Comparison of ENCODE assay signal across 20 cellular contexts in the genomic region with DNA sequence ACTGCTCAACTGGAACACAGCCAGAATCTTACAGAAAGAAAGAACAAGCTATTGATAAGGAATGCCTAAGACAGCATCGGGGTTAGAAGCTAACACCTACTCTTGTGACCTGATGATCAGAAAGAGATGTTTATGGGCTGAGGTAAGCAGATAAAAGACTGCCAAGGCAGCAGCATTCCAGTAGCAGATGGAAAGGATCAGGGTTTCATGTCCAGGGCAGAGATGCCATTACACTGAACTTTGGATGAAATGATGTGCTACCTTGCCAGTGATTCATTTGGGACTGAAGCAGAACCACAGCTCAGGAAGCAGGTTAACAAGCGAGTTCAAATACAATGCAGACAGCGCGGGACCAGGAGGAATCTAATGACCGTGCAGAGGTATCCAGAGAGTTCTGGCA. TPM values are rescaled to one million over a fixed set of nuclear protein-coding genes. Genes with fewer than 3 reads are reported as not detected.
"Had no signal": no experiment of that assay in that cellular context is flagged by ENCODE, and none has a peak within 500 bp of the region (broad histone marks: within the 10 kb centered on the region; RNA-seq: fewer than 3 reads in every experiment).

No MANE protein-coding gene starts in this region.

- H3K27ac Mint-ChIP-seq: activated CD8-positive, alpha-beta T cell treated with anti-CD3 and anti-CD28 coated beads, Interleukin-2, amount 10 ng/mL, durations not matched to agents 7 days and 5 days; activated naive CD8-positive, alpha-beta T cell treated with anti-CD3 and anti-CD28 coated beads, Interleukin-2, amount 50 U/mL, for 24 hours; memory B cell; natural killer cell; stimulated activated naive B cell treated with anti-CD40 and anti-IgM and Interleukin-4, amounts not matched to agents 10 μg/mL and 1 μg/mL and 100 μg/mL, for 72 hours had no signal

- H3K4me3 ChIP-seq: cardiac muscle cell, heart left ventricle, spleen, tibial nerve had no signal

- FAIRE-seq: islet of Langerhans had no signal

- H3K9me3 Mint-ChIP-seq: activated naive CD8-positive, alpha-beta T cell treated with anti-CD3 and anti-CD28 coated beads, Interleukin-2, amount 50 U/mL, for 24 hours; memory B cell; natural killer cell; stimulated activated naive B cell treated with anti-CD40 and anti-IgM and Interleukin-4, amounts not matched to agents 10 μg/mL and 1 μg/mL and 100 μg/mL, for 72 hours had no signal

- H3K4me1 ChIP-seq: spleen, tibial nerve had no signal

- DNase-seq: activated CD8-positive, alpha-beta memory T cell treated with anti-CD3 and anti-CD28 coated beads, Interleukin-2, amount 50 U/mL, for 48 hours; activated CD8-positive, alpha-beta T cell treated with anti-CD3 and anti-CD28 coated beads, Interleukin-2, amount 10 ng/mL, durations not matched to agents 7 days and 5 days; activated naive CD4-positive, alpha-beta T cell treated with Interleukin-2 at 50 U/mL for 16 hours; activated naive CD8-positive, alpha-beta T cell treated with anti-CD3 and anti-CD28 coated beads, Interleukin-2, amount 50 U/mL, for 24 hours; foreskin keratinocyte; heart left ventricle; natural killer cell; right cardiac atrium; spleen; stimulated activated CD4-positive, alpha-beta T cell treated with anti-CD3 and anti-CD28 coated beads, Interleukin-1b, Interleukin-23, amount 100 ng/mL, for 48 hours; stimulated activated naive B cell treated with anti-CD40 and anti-IgM and Interleukin-4, amounts not matched to agents 10 μg/mL and 1 μg/mL and 100 μg/mL, for 72 hours; T-helper 9 cell had no signal

- H3K4me3 Mint-ChIP-seq: activated CD8-positive, alpha-beta T cell treated with anti-CD3 and anti-CD28 coated beads, Interleukin-2, amount 10 ng/mL, durations not matched to agents 7 days and 5 days; activated naive CD8-positive, alpha-beta T cell treated with anti-CD3 and anti-CD28 coated beads, Interleukin-2, amount 50 U/mL, for 24 hours; memory B cell; natural killer cell; stimulated activated naive B cell treated with anti-CD40 and anti-IgM and Interleukin-4, amounts not matched to agents 10 μg/mL and 1 μg/mL and 100 μg/mL, for 72 hours had no signal

- H3K27me3 Mint-ChIP-seq: activated naive CD8-positive, alpha-beta T cell treated with anti-CD3 and anti-CD28 coated beads, Interleukin-2, amount 50 U/mL, for 24 hours; memory B cell; stimulated activated naive B cell treated with anti-CD40 and anti-IgM and Interleukin-4, amounts not matched to agents 10 μg/mL and 1 μg/mL and 100 μg/mL, for 72 hours had no signal

- H3K9me3 ChIP-seq: heart left ventricle, spleen, tibial nerve had no signal

- H3K4me1 Mint-ChIP-seq: activated naive CD8-positive, alpha-beta T cell treated with anti-CD3 and anti-CD28 coated beads, Interleukin-2, amount 50 U/mL, for 24 hours; memory B cell; natural killer cell had no signal

- H3K27ac ChIP-seq: cardiac muscle cell, foreskin keratinocyte, spleen, tibial nerve had no signal

- H3K27me3 ChIP-seq: cardiac muscle cell, foreskin keratinocyte, heart left ventricle, spleen, tibial nerve had no signal

- ATAC-seq: activated CD8-positive, alpha-beta T cell treated with anti-CD3 and anti-CD28 coated beads, Interleukin-2, amount 10 ng/mL, durations not matched to agents 7 days and 5 days; activated naive CD8-positive, alpha-beta T cell treated with anti-CD3 and anti-CD28 coated beads, Interleukin-2, amount 50 U/mL, for 24 hours; foreskin keratinocyte; heart left ventricle; natural killer cell; right cardiac atrium; stimulated activated naive B cell treated with anti-CD40 and anti-IgM and Interleukin-4, amounts not matched to agents 10 μg/mL and 1 μg/mL and 100 μg/mL, for 72 hours had no signal

RNA-seq across cellular contexts. Expression of gene APOA1, which starts 27.1 kb away (rescaled TPM):
- total RNA-seq: activated CD8-positive, alpha-beta T cell treated with anti-CD3 and anti-CD28 coated beads, Interleukin-2, amount 10 ng/mL, durations not matched to agents 7 days and 5 days; foreskin keratinocyte; subcutaneous adipose tissue had no signal
- polyA plus RNA-seq: foreskin keratinocyte had no signal

RNA-seq across cellular contexts. Expression of gene APOC3, which starts 34.8 kb away (rescaled TPM):
- total RNA-seq: activated CD8-positive, alpha-beta T cell treated with anti-CD3 and anti-CD28 coated beads, Interleukin-2, amount 10 ng/mL, durations not matched to agents 7 days and 5 days; foreskin keratinocyte; natural killer cell; posterior vena cava; spleen; subcutaneous adipose tissue; tibial nerve had no signal
- polyA plus RNA-seq: esophagus, foreskin keratinocyte, heart left ventricle, right cardiac atrium had no signal

RNA-seq across cellular contexts. Expression of gene APOA4, which starts 41.4 kb away (rescaled TPM):
- total RNA-seq: activated CD8-positive, alpha-beta T cell treated with anti-CD3 and anti-CD28 coated beads, Interleukin-2, amount 10 ng/mL, durations not matched to agents 7 days and 5 days; foreskin keratinocyte; heart left ventricle; mucosa of gallbladder; natural killer cell; right cardiac atrium; spleen; subcutaneous adipose tissue; tibial nerve had no signal
- polyA plus RNA-seq: foreskin keratinocyte had no signal
